19 cellular contexts compared by ENCODE assay signal in the genomic region with DNA sequence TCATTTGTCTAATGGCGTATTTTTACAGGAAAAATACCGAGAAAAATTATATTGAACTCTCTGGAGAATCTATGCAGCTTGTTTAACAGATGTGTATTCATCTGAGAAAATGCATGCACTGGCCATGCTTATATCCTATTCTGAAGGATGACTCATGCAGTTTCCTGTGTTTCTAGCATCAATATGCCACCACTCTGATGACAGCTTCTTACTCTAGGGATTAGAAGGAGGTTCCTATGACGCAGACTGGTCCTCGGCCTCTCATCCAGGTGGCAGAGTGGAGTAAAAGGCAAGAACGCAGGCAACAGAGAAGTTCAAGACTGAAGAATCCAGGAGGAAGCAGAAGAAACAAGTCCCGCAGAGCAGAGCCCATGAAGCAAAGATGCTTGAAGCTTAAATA.
DNase-seq lines count a peak whose midpoint lies in the region; ATAC-seq, FAIRE-seq and TF ChIP-seq lines count a peak whose summit lies in the region.
"Had no signal": no experiment of that assay in that cellular context is flagged by ENCODE, and none has a peak within 500 bp of the region (broad histone marks: within the 10 kb centered on the region; RNA-seq: fewer than 3 reads in every experiment).

No MANE protein-coding gene starts in this region.

- in situ Hi-C loops in GM23248 (cut with MboI) (loop anchor here (25.0 kb wide), 1 partner anchor 1140 kb away; no protein-coding TSS in a partner anchor), gastrocnemius medialis (cut with MboI; ENCODE audit: low sequenced_read_pairs in 4 of 4) (no loop called here)

- no peak overlapping the region for H3K27ac Mint-ChIP-seq in immature natural killer cell
- H3K27ac Mint-ChIP-seq: CD4-positive, alpha-beta memory T cell; effector memory CD8-positive, alpha-beta T cell; stimulated activated naive B cell treated with anti-CD40 and anti-IgM and Interleukin-4, amounts not matched to agents 10 μg/mL and 1 μg/mL and 100 μg/mL, for 72 hours; T-cell had no signal

- H3K79me2 ChIP-seq in GM23248 (ENCODE audit: insufficient read depth): no peaks in the 10 kb centered on the region
- no peaks in the 10 kb centered on the region for H3K79me2 ChIP-seq in endothelial cell of umbilical vein (ENCODE audit: control insufficient read depth, insufficient read depth, low read length)

- H3K27me3 ChIP-seq in GM23248 (replicated peaks; ENCODE audit: insufficient read depth) (no peaks in the 10 kb centered on the region), endothelial cell of umbilical vein (ENCODE audit: control insufficient read depth in 2 of 2, insufficient read depth in 2 of 2, low read length in 2 of 2) (no peaks in the 10 kb centered on the region), gastrocnemius medialis (no peaks in the 10 kb centered on the region), upper lobe of right lung (no peaks in the 10 kb centered on the region)

- POLR2A ChIA-PET in endothelial cell of umbilical vein (lab: Charles Lee): no interaction called here

- H3F3A ChIP-seq in GM23248 (ENCODE audit: insufficient read depth): no peaks in the 10 kb centered on the region

- H3K4me1 Mint-ChIP-seq in immature natural killer cell: no peaks in the 10 kb centered on the region
- H3K4me1 Mint-ChIP-seq: CD4-positive, alpha-beta memory T cell; stimulated activated naive B cell treated with anti-CD40 and anti-IgM and Interleukin-4, amounts not matched to agents 10 μg/mL and 1 μg/mL and 100 μg/mL, for 72 hours; T-cell had no signal

- H3K9me3 Mint-ChIP-seq in immature natural killer cell: peaks cover 6 to 54% (median 20%) of the 10 kb centered on the region in 6 donors

- TF ChIP-seq POLR2A in endothelial cell of umbilical vein (IDR thresholded peaks at IDR 0.05; ENCODE audit: low read depth, low read length) (no peak), gastrocnemius medialis (IDR thresholded peaks at IDR 0.05) (no peak)

- H3K27ac ChIP-seq in GM23248 (no peak overlapping the region), endothelial cell of umbilical vein (ENCODE audit: insufficient read depth, low read depth, low read length) (no peak overlapping the region), gastrocnemius medialis (no peak overlapping the region), upper lobe of right lung (no peak overlapping the region)
- H3K27ac ChIP-seq: HL-60 had no signal

- H3K4me3 ChIP-seq in GM23248 (no peak overlapping the region), endothelial cell of umbilical vein (replicated peaks in 1 of 3; ENCODE audit: insufficient read depth in 1 of 3, low read depth in 1 of 3, low read length in 3 of 3) (no peak overlapping the region), retinal pigment epithelial cell (ENCODE audit: low read length) (no peak overlapping the region), gastrocnemius medialis (no peak overlapping the region), upper lobe of right lung (no peak overlapping the region)

- FAIRE-seq in endothelial cell of umbilical vein (lab: Jason Lieb, UNC): peak; percentile 73
- FAIRE-seq: frontal cortex, islet of Langerhans, RCC 7860 had no signal

- H2AFZ ChIP-seq in GM23248: no peak overlapping the region
- no peak overlapping the region for H2AFZ ChIP-seq in endothelial cell of umbilical vein (ENCODE audit: low read depth, low read length)

- no peaks in the 10 kb centered on the region for H3K9me3 ChIP-seq in GM23248 (ENCODE audit: low read depth)
- H3K9me3 ChIP-seq in endothelial cell of umbilical vein (replicated peaks; ENCODE audit: control insufficient read depth, insufficient read depth, low read length): no peaks in the 10 kb centered on the region
- no peaks in the 10 kb centered on the region for H3K9me3 ChIP-seq in gastrocnemius medialis
- H3K9me3 ChIP-seq in upper lobe of right lung: no peaks in the 10 kb centered on the region

- CTCF ChIA-PET in endothelial cell of umbilical vein (lab: Charles Lee): interaction anchor here (0.7 to 3.3 kb wide), 14 partner anchors 9 to 1592 kb away, joined by 3 to 90 read pairs (median 5); no protein-coding TSS in a partner anchor

- no peaks in the 10 kb centered on the region; the same call in 1 of the 2 replicates for H4K20me1 ChIP-seq in GM23248 (ENCODE audit: insufficient read depth)
- no peaks in the 10 kb centered on the region for H4K20me1 ChIP-seq in endothelial cell of umbilical vein (replicated peaks; ENCODE audit: control insufficient read depth, extremely low read depth, insufficient read depth, low read length)

- BruUV-seq in endothelial cell of umbilical vein (replicated peaks; lab: Mats Ljungman, UMichigan): no TSS peak

- DNase-seq in GM23248: peak; percentile 64
- peak; percentile 37 for DNase-seq in RKO (ENCODE audit: low spot score)
- peak; percentile 62 for DNase-seq in endothelial cell of umbilical vein (ENCODE audit: low read depth, low spot score)
- peak; percentile 13 for DNase-seq in retinal pigment epithelial cell (ENCODE audit: low read depth)
- DNase-seq in gastrocnemius medialis: no peak
- DNase-seq in immature natural killer cell: no peak
- DNase-seq in upper lobe of right lung: no peak
- DNase-seq: activated naive CD4-positive, alpha-beta T cell treated with Interleukin-2 at 50 U/mL for 16 hours; CD4-positive, alpha-beta memory T cell; effector memory CD8-positive, alpha-beta T cell; GF-D8; NCI-H1930; NCI-H524 treated with DMSO at 0.1 percent for 48 hours; stimulated activated naive B cell treated with anti-CD40 and anti-IgM and Interleukin-4, amounts not matched to agents 10 μg/mL and 1 μg/mL and 100 μg/mL, for 72 hours; T-cell had no signal

- no peaks in the 10 kb centered on the region for H3K36me3 ChIP-seq in GM23248 (ENCODE audit: low read depth)
- no peaks in the 10 kb centered on the region for H3K36me3 ChIP-seq in endothelial cell of umbilical vein (ENCODE audit: control insufficient read depth in 2 of 2, extremely low read depth in 1 of 2, insufficient read depth in 2 of 2, low read length in 2 of 2)
- H3K36me3 ChIP-seq in gastrocnemius medialis: no peaks in the 10 kb centered on the region
- no peaks in the 10 kb centered on the region for H3K36me3 ChIP-seq in upper lobe of right lung

- H3K27me3 Mint-ChIP-seq in immature natural killer cell (ENCODE audit: low read depth in 3 of 3): peaks cover 0 to 2% (median 0%) of the 10 kb centered on the region in 3 donors
- H3K27me3 Mint-ChIP-seq: CD4-positive, alpha-beta memory T cell; effector memory CD8-positive, alpha-beta T cell; stimulated activated naive B cell treated with anti-CD40 and anti-IgM and Interleukin-4, amounts not matched to agents 10 μg/mL and 1 μg/mL and 100 μg/mL, for 72 hours; T-cell had no signal

- H3K36me3 Mint-ChIP-seq in immature natural killer cell: no peaks in the 10 kb centered on the region
- H3K36me3 Mint-ChIP-seq: CD4-positive, alpha-beta memory T cell; stimulated activated naive B cell treated with anti-CD40 and anti-IgM and Interleukin-4, amounts not matched to agents 10 μg/mL and 1 μg/mL and 100 μg/mL, for 72 hours; T-cell had no signal

- H3K9ac ChIP-seq in GM23248: no peak overlapping the region
- H3K9ac ChIP-seq in endothelial cell of umbilical vein (replicated peaks; ENCODE audit: extremely low read depth, insufficient read depth, low read length): no peak overlapping the region

- 0 out of 2 replicates have a peak, but pooled peaks cover 3% of the 10 kb centered on the region for H3K9me2 ChIP-seq in GM23248 (ENCODE audit: insufficient read depth)

- no peaks in the 10 kb centered on the region for H3K9me1 ChIP-seq in endothelial cell of umbilical vein (replicated peaks; ENCODE audit: control insufficient read depth, extremely low read depth, insufficient read depth, low read length)

- dilution Hi-C loops in endothelial cell of umbilical vein (cut with MboI; ENCODE audit: extremely low pct_ligation_motif_present, low sequenced_read_pairs): no loop called here

- intact Hi-C loops in endothelial cell of umbilical vein (cut with micrococcal nuclease): loop anchor here (1.0 to 10.0 kb wide), 2 partner anchors 483 to 1156 kb away; no protein-coding TSS in a partner anchor
- intact Hi-C loops in gastrocnemius medialis (cut with DNase I; ENCODE audit: low total_unique reads): no loop called here
- intact Hi-C loops in upper lobe of right lung (cut with DNase I): no loop called here

- no peaks in the 10 kb centered on the region for H3K4me1 ChIP-seq in GM23248 (ENCODE audit: insufficient read depth)
- no peaks in the 10 kb centered on the region for H3K4me1 ChIP-seq in endothelial cell of umbilical vein (ENCODE audit: control insufficient read depth, extremely low read depth, insufficient read depth, low read length)
- no peaks in the 10 kb centered on the region for H3K4me1 ChIP-seq in gastrocnemius medialis
- no peaks in the 10 kb centered on the region for H3K4me1 ChIP-seq in upper lobe of right lung

- no peak overlapping the region for H3K4me2 ChIP-seq in GM23248 (ENCODE audit: unreplicated experiment)
- no peak overlapping the region for H3K4me2 ChIP-seq in endothelial cell of umbilical vein (ENCODE audit: insufficient read depth, low read length)

- ATAC-seq in gastrocnemius medialis (no peak), upper lobe of right lung (no peak)
- ATAC-seq: effector memory CD8-positive, alpha-beta T cell; T-cell had no signal

- TF ChIP-seq CTCF in endothelial cell of umbilical vein (IDR thresholded peaks at IDR 0.05; ENCODE audit: extremely low read depth in 1 of 2, insufficient read depth in 1 of 2, low read depth in 1 of 2, low read length in 2 of 2) (no peak), retinal pigment epithelial cell (conservative IDR thresholded peaks at IDR 0.05; ENCODE audit: low read depth, low read length) (no peak), gastrocnemius medialis (IDR thresholded peaks at IDR 0.05 in 4 of 5, conservative IDR thresholded peaks at IDR 0.05 in 1 of 5) (no peak), upper lobe of right lung (IDR thresholded peaks at IDR 0.05) (no peak)

- 16 to 17% methylated on average over 6 of the region's 6 CpGs for WGBS in GM23248 (ENCODE audit: low coverage in 1 of 2, low lambda C conversion rate in 2 of 2, missing lambda C conversion rate in 2 of 2), 2 experiments

- no peak overlapping the region for H3K4me3 Mint-ChIP-seq in immature natural killer cell
- H3K4me3 Mint-ChIP-seq: CD4-positive, alpha-beta memory T cell; effector memory CD8-positive, alpha-beta T cell; stimulated activated naive B cell treated with anti-CD40 and anti-IgM and Interleukin-4, amounts not matched to agents 10 μg/mL and 1 μg/mL and 100 μg/mL, for 72 hours; T-cell had no signal

TF ChIP-seq in endothelial cell of umbilical vein, 7 proteins besides CTCF, POLR2A, EP300 and RAD21:
- TF ChIP-seq EZH2 (IDR thresholded peaks at IDR 0.05; ENCODE audit: borderline replicate concordance, low read depth, low read length, severe bottlenecking): no peak
- no peak for TF ChIP-seq MYC (IDR thresholded peaks at IDR 0.05; ENCODE audit: low read depth, low read length)
- peak; percentile 74 for TF ChIP-seq FOS (IDR thresholded peaks at IDR 0.05; ENCODE audit: borderline replicate concordance, insufficient read depth, low read length)
- peak; percentile 86 for TF ChIP-seq JUN (IDR thresholded peaks at IDR 0.05; ENCODE audit: borderline replicate concordance, insufficient read depth, insufficient read length, low read depth)
- no peak for TF ChIP-seq GATA2 (IDR thresholded peaks at IDR 0.05; ENCODE audit: insufficient read depth, insufficient read length, low read depth, low read length)

Comparison
In these comparisons a context has a peak if more than half of its experiments do, and no peak if none do; other contexts are left out.
1. DNase-seq: peak in GM23248 (single experiment), RKO (single experiment), endothelial cell of umbilical vein (single experiment) and retinal pigment epithelial cell (single experiment); none in gastrocnemius medialis (0 of 2), immature natural killer cell (0 of 3) and upper lobe of right lung (single experiment).